8 cellular contexts compared by ENCODE assay signal in genomic region chr1:8238141-8239038, GRCh38.
A peak's percentile ranks its signal among the peaks of the same experiment; 100 is the strongest.
DNase-seq lines count a peak whose midpoint lies in the region; ATAC-seq and TF ChIP-seq lines count a peak whose summit lies in the region.
"Had no signal": no experiment of that assay in that cellular context is flagged by ENCODE, and none has a peak within 500 bp of the region (broad histone marks: within the 10 kb centered on the region; RNA-seq: fewer than 3 reads in every experiment).

No MANE protein-coding gene starts in this region.

- DNase-seq in HS-27A (ENCODE audit: low read depth) (peak; percentile 82), adipocyte (ENCODE audit: low read depth) (peak; percentile 66), hepatocyte (ENCODE audit: low spot score) (no peak), thyroid gland (no peak), CD14-positive monocyte (ENCODE audit: low spot score) (no peak)
- DNase-seq: RPMI8226 had no signal

- H3K4me2 ChIP-seq in hepatocyte, result peak overlapping the region; percentile 29

- H3K9me3 ChIP-seq in adipocyte (ENCODE audit: control insufficient read depth, low read length), result no peaks in the 10 kb centered on the region
- H3K9me3 ChIP-seq in hepatocyte (ENCODE audit: low read depth), result no peaks in the 10 kb centered on the region
- H3K9me3 ChIP-seq in thyroid gland, result no peaks in the 10 kb centered on the region

- H3K36me3 ChIP-seq in adipocyte (ENCODE audit: control insufficient read depth, insufficient read depth, low read length, severe bottlenecking) (no peaks in the 10 kb centered on the region), hepatocyte (replicated peaks; ENCODE audit: insufficient read depth, low read depth) (no peaks in the 10 kb centered on the region), thyroid gland (no peaks in the 10 kb centered on the region)

- H3K9me3 Mint-ChIP-seq in CD14-positive monocyte, result no peaks in the 10 kb centered on the region

- no peaks in the 10 kb centered on the region for H3K79me2 ChIP-seq in hepatocyte

- WGBS in hepatocyte (ENCODE audit: low lambda C conversion rate, missing lambda C conversion rate), result 69% methylated on average over 20 of the region's 20 CpGs
- 79% methylated on average over 20 of the region's 20 CpGs for WGBS in thyroid gland, 2 donors

- ATAC-seq in HG03565 (IDR thresholded peaks at IDR 0.05; ENCODE audit: unreplicated experiment), result no peak
- ATAC-seq in GM19328 (IDR thresholded peaks at IDR 0.05; ENCODE audit: unreplicated experiment), result no peak

- H3K4me1 Mint-ChIP-seq in CD14-positive monocyte, result peaks cover 14% of the 10 kb centered on the region

- TF ChIP-seq POLR2A in thyroid gland (IDR thresholded peaks at IDR 0.05), result no peak

- H3K4me1 ChIP-seq in adipocyte (ENCODE audit: control insufficient read depth, insufficient read depth, low read length) (peaks cover 8% of the 10 kb centered on the region), hepatocyte (ENCODE audit: insufficient read depth) (peaks cover 7% of the 10 kb centered on the region), thyroid gland (peaks cover 0 to 17% of the 10 kb centered on the region in 2 donors)

- H3K9me2 ChIP-seq in hepatocyte (replicated peaks; ENCODE audit: insufficient read depth), result no peaks in the 10 kb centered on the region

- no peak overlapping the region for H2AFZ ChIP-seq in hepatocyte

- TF ChIP-seq CTCF in hepatocyte (IDR thresholded peaks at IDR 0.05; ENCODE audit: poor library complexity), result no peak
- TF ChIP-seq CTCF in thyroid gland (IDR thresholded peaks at IDR 0.05), result no peak
- TF ChIP-seq CTCF in CD14-positive monocyte (IDR thresholded peaks at IDR 0.05), result no peak

- H3K9ac ChIP-seq in adipocyte (ENCODE audit: low read length), result peak overlapping the region; percentile 46

- intact Hi-C loops in thyroid gland (cut with DNase I), result loop anchor here (10.0 kb wide), 1 partner anchor 204 kb away; no protein-coding TSS in a partner anchor
- intact Hi-C loops in CD14-positive monocyte (cut with micrococcal nuclease), result loop anchor here in 1 of 2 donors (10.0 kb wide), 1 partner anchor 204 kb away; no protein-coding TSS in a partner anchor

- no peak overlapping the region for H3K27ac Mint-ChIP-seq in CD14-positive monocyte

- H3K4me3 ChIP-seq in adipocyte (ENCODE audit: low read length), result peak overlapping the region; percentile 24
- H3K4me3 ChIP-seq in hepatocyte, result no peak overlapping the region
- H3K4me3 ChIP-seq in thyroid gland (replicated peaks in 1 of 3), result no peak overlapping the region

- no peaks in the 10 kb centered on the region for H3K27me3 ChIP-seq in adipocyte (replicated peaks; ENCODE audit: control insufficient read depth, insufficient read depth, low read length)
- H3K27me3 ChIP-seq in hepatocyte, result no peaks in the 10 kb centered on the region
- H3K27me3 ChIP-seq in thyroid gland, result no peaks in the 10 kb centered on the region

- no peaks in the 10 kb centered on the region for H3K36me3 Mint-ChIP-seq in CD14-positive monocyte

- peak overlapping the region; percentile 35 for H3K27ac ChIP-seq in hepatocyte
- peak overlapping the region in 2 of 3 donors; percentile 24 to 58 for H3K27ac ChIP-seq in thyroid gland

- peak overlapping the region in 1 of 2 donors; percentile 4 for H3K4me3 Mint-ChIP-seq in CD14-positive monocyte

- H3K27me3 Mint-ChIP-seq in CD14-positive monocyte (ENCODE audit: low read depth in 3 of 3), result peaks cover 5 to 16% (median 15%) of the 10 kb centered on the region in 3 donors

- H4K20me1 ChIP-seq in hepatocyte (ENCODE audit: insufficient read depth, poor library complexity, severe bottlenecking), result no peaks in the 10 kb centered on the region

Comparison
In these comparisons a context has a peak if more than half of its experiments do, and no peak if none do; other contexts are left out.
1. DNase-seq: peak in HS-27A (single experiment) and adipocyte (single experiment); none in hepatocyte (single experiment), thyroid gland (0 of 2) and CD14-positive monocyte (single experiment).